In the genomic region with DNA sequence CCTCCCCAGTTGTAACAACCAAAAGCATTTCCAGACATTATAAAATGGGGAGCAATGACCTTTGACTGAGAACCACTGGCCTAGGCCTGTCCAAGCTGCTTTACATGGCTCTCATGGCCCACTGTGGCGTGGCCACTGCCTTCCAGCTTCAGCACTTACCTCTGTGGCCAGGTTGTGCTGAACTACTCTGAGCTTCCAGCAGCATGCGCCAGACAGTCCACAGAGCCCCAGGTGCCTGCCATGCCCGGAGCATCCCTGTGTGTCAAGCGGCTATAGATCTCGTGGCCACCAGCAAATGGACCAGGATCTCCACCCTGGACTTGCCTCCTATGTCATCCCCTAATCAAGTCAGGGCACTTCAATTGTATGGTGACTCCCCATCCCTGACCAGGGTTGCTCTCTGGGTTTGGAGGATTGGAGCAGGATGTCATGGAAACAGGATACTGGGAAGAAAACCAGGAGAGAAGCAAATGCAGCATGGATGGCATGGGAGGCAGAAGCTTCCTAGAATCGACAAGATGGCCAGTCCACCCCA, we compare ENCODE assay signal across 23 cellular contexts.
A peak's percentile ranks its signal among the peaks of the same experiment; 100 is the strongest.
DNase-seq lines count a peak whose midpoint lies in the region; ATAC-seq and TF ChIP-seq lines count a peak whose summit lies in the region.
"Had no signal": no experiment of that assay in that cellular context is flagged by ENCODE, and none has a peak within 500 bp of the region (broad histone marks: within the 10 kb centered on the region; RNA-seq: fewer than 3 reads in every experiment).

No MANE protein-coding gene starts in this region.

- no peaks in the 10 kb centered on the region for H3K27me3 ChIP-seq in HCT116 (ENCODE audit: insufficient read depth, low read length)

- CTCF ChIA-PET in HCT116 (lab: Charles Lee): no interaction called here

- no peak overlapping the region for H3K27ac ChIP-seq in HCT116 (ENCODE audit: low read depth, low read length)
- H3K27ac ChIP-seq: C4-2B, GM23248, PC-9 had no signal

- TF ChIP-seq RAD21 in HCT116 (IDR thresholded peaks at IDR 0.05; ENCODE audit: low read depth): no peak

- intact Hi-C loops in HCT116 (cut with micrococcal nuclease): loop anchor here (10.0 kb wide), 1 partner anchor 161 kb away; no protein-coding TSS in a partner anchor

- TF ChIP-seq CTCF in HCT116 (IDR thresholded peaks at IDR 0.05 in 2 of 3, conservative IDR thresholded peaks at IDR 0.05 in 1 of 3; ENCODE audit: borderline replicate concordance in 1 of 3, insufficient read depth in 1 of 3, low read depth in 2 of 3, low read length in 2 of 3): no peak

- DNase-seq in D341Med (ENCODE audit: low spot score) (peak; percentile 20), HCT116 (ENCODE audit: low read depth, low spot score) (no peak), islet precursor cell (peak; percentile 48), cerebellar nuclear complex (lab: John Stamatoyannopoulos, UW) (no peak), NOMO-1 (lab: John Stamatoyannopoulos, UW; ENCODE audit: unreplicated experiment in 2 of 2) (no peak)
- peak; percentile 12 for DNase-seq in stimulated activated CD8-positive, alpha-beta memory T cell treated with anti-CD3 and anti-CD28 coated beads, Interleukin-4, amount 100 ng/mL, for 48 hours
- DNase-seq in stimulated activated CD4-positive, alpha-beta T cell treated with anti-CD3 and anti-CD28 coated beads, Interleukin-2, amount 100 ng/mL, for 48 hours: no peak
- DNase-seq: DMS153; DND-41; GM23248; H7; KBM-7; NCI-H2029; NCI-H446; NCI-H524 treated with DMSO at 0.1 percent for 48 hours; NCI-H774; NK-92 treated with Interleukin-12 subunit alpha and Interleukin-12 subunit beta, amount 100 ng/mL, for 24 hours; PC-9; Right ventricle myocardium superior; RPMI8226 had no signal

- H3K4me2 ChIP-seq in HCT116 (ENCODE audit: low read length): no peak overlapping the region
- H3K4me2 ChIP-seq: PC-9 had no signal

- no peak for TF ChIP-seq POLR2A in HCT116 (IDR thresholded peaks at IDR 0.05; ENCODE audit: borderline replicate concordance, extremely low read depth, insufficient read depth, insufficient read length)

- H3K9ac ChIP-seq in HCT116 (ENCODE audit: low read length): no peak overlapping the region
- H3K9ac ChIP-seq: GM23248 had no signal

- no peaks in the 10 kb centered on the region for H3K9me2 ChIP-seq in HCT116 (ENCODE audit: insufficient read depth)

- ATAC-seq in HCT116 (peak; percentile 47; the same call in 1 of the 2 replicates), GM18511 (IDR thresholded peaks at IDR 0.05; ENCODE audit: unreplicated experiment) (no peak)
- ATAC-seq: CD8-positive, alpha-beta T cell had no signal

- POLR2A ChIA-PET in HCT116 (lab: Charles Lee): no interaction called here

- H3K36me3 ChIP-seq in HCT116 (ENCODE audit: control insufficient read depth in 1 of 2, insufficient read depth in 2 of 2, low read length in 2 of 2): no peaks in the 10 kb centered on the region

- peaks cover 3 to 4% of the 10 kb centered on the region in 2 experiments for H3K4me1 ChIP-seq in HCT116 (ENCODE audit: control insufficient read depth in 1 of 2, insufficient read depth in 2 of 2, low read length in 2 of 2)

- H4K20me1 ChIP-seq in HCT116 (ENCODE audit: insufficient read depth): no peaks in the 10 kb centered on the region

- no peak overlapping the region for H2AFZ ChIP-seq in HCT116 (ENCODE audit: low read depth, low read length, poor library complexity, severe bottlenecking)
- H2AFZ ChIP-seq: GM23248, PC-9 had no signal

- no peaks in the 10 kb centered on the region for H3K9me3 ChIP-seq in HCT116 (ENCODE audit: control insufficient read depth in 1 of 2, insufficient read depth in 1 of 2, low read depth in 1 of 2, low read length in 2 of 2)

- H3K4me3 ChIP-seq in HCT116 (replicated peaks in 1 of 2; ENCODE audit: low read depth in 1 of 2, low read length in 2 of 2): no peak overlapping the region
- H3K4me3 ChIP-seq: GM23248, PC-9 had no signal

- no peaks in the 10 kb centered on the region for H3K79me2 ChIP-seq in HCT116 (ENCODE audit: insufficient read depth, low read length)

- RAD21 ChIA-PET in HCT116 (lab: Charles Lee; ENCODE audit: low non-redundant PET in 1 of 2, low total read pairs in 2 of 2, uncharacterized antibody in 2 of 2, unreplicated experiment in 2 of 2): no interaction called here

- no TSS peak for BruUV-seq in HCT116 (replicated peaks; lab: Mats Ljungman, UMichigan)

TF ChIP-seq in HCT116, 20 proteins besides CTCF, POLR2A, EP300 and RAD21:
- TF ChIP-seq, protein P1, sequence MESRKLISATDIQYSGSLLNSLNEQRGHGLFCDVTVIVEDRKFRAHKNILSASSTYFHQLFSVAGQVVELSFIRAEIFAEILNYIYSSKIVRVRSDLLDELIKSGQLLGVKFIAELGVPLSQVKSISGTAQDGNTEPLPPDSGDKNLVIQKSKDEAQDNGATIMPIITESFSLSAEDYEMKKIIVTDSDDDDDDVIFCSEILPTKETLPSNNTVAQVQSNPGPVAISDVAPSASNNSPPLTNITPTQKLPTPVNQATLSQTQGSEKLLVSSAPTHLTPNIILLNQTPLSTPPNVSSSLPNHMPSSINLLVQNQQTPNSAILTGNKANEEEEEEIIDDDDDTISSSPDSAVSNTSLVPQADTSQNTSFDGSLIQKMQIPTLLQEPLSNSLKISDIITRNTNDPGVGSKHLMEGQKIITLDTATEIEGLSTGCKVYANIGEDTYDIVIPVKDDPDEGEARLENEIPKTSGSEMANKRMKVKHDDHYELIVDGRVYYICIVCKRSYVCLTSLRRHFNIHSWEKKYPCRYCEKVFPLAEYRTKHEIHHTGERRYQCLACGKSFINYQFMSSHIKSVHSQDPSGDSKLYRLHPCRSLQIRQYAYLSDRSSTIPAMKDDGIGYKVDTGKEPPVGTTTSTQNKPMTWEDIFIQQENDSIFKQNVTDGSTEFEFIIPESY (IDR thresholded peaks at IDR 0.05; ENCODE audit: extremely low read depth, insufficient replicate concordance, low read length): no peak
- TF ChIP-seq ELF1 (IDR thresholded peaks at IDR 0.05; ENCODE audit: borderline replicate concordance, low read depth) (no peak), SP1 (IDR thresholded peaks at IDR 0.05; ENCODE audit: low read depth) (no peak)

Comparison
In these comparisons a context has a peak if more than half of its experiments do, and no peak if none do; other contexts are left out.
1. DNase-seq: peak in D341Med (single experiment), islet precursor cell (single experiment) and stimulated activated CD8-positive, alpha-beta memory T cell treated with anti-CD3 and anti-CD28 coated beads, Interleukin-4, amount 100 ng/mL, for 48 hours (single experiment); none in HCT116 (single experiment), stimulated activated CD4-positive, alpha-beta T cell treated with anti-CD3 and anti-CD28 coated beads, Interleukin-2, amount 100 ng/mL, for 48 hours (0 of 2), cerebellar nuclear complex (0 of 2) and NOMO-1 (0 of 2).